Comparison of ENCODE assay signal across 18 cellular contexts in genomic region chr13:90091611-90092010, GRCh38.
DNase-seq lines count a peak whose midpoint lies in the region; TF ChIP-seq lines count a peak whose summit lies in the region.
"Had no signal": no experiment of that assay in that cellular context is flagged by ENCODE, and none has a peak within 500 bp of the region (broad histone marks: within the 10 kb centered on the region; RNA-seq: fewer than 3 reads in every experiment).

No MANE protein-coding gene starts in this region.

- H3K27me3 Mint-ChIP-seq in neural progenitor cell (ENCODE audit: insufficient read depth, low read depth): no peaks in the 10 kb centered on the region
- H3K27me3 Mint-ChIP-seq: B cell had no signal

- H3K4me2 ChIP-seq in neural progenitor cell: no peak overlapping the region
- H3K4me2 ChIP-seq: SK-N-SH had no signal

- H3K4me1 Mint-ChIP-seq in neural progenitor cell: no peaks in the 10 kb centered on the region
- H3K4me1 Mint-ChIP-seq: B cell had no signal

- no peaks in the 10 kb centered on the region for H3K36me3 Mint-ChIP-seq in neural progenitor cell
- H3K36me3 Mint-ChIP-seq: CD8-positive, alpha-beta T cell had no signal

- peak; percentile 32 to 61 for DNase-seq in HL-60 (ENCODE audit: low read depth in 1 of 2, low spot score in 1 of 2)
- DNase-seq in MV-4-11 (lab: John Stamatoyannopoulos, UW): peak; percentile 91
- peak; percentile 41 for DNase-seq in OCI-M1 (lab: John Stamatoyannopoulos, UW)
- no peak for DNase-seq in neural progenitor cell (ENCODE audit: low spot score)
- no peak for DNase-seq in NCI-H1930 (lab: John Stamatoyannopoulos, UW)
- DNase-seq in SW480 (ENCODE audit: low spot score): no peak
- no peak for DNase-seq in T1000 (lab: John Stamatoyannopoulos, UW)
- DNase-seq: ACHN; CD8-positive, alpha-beta T cell; DND-41; HFFc6; NCI-H1105; NCI-H187; NCI-H2171; NCI-H82; PC-3; SK-N-SH had no signal

- H3K4me3 ChIP-seq in HL-60 (replicated peaks; ENCODE audit: insufficient read depth, low read length): no peak overlapping the region
- H3K4me3 ChIP-seq in neural progenitor cell: no peak overlapping the region

- no peaks in the 10 kb centered on the region for H3F3A ChIP-seq in neural progenitor cell (ENCODE audit: low read depth)

- H3K9ac ChIP-seq in neural progenitor cell: no peak overlapping the region
- H3K9ac ChIP-seq: SK-N-SH had no signal

- H3K9me3 ChIP-seq in neural progenitor cell (ENCODE audit: low read depth): no peaks in the 10 kb centered on the region

- TF ChIP-seq CTCF in HL-60 (IDR thresholded peaks at IDR 0.05; ENCODE audit: insufficient read depth, low read length) (no peak), neural progenitor cell (IDR thresholded peaks at IDR 0.05) (no peak)

- no peak overlapping the region; the same call in 1 of the 2 replicates for H3K27ac ChIP-seq in HL-60 (replicated peaks)
- H3K27ac ChIP-seq in neural progenitor cell: no peak overlapping the region

- no peaks in the 10 kb centered on the region for H3K79me2 ChIP-seq in neural progenitor cell (ENCODE audit: low read depth)

- H3K4me1 ChIP-seq in neural progenitor cell: no peaks in the 10 kb centered on the region

- H4K20me1 ChIP-seq in neural progenitor cell (ENCODE audit: low read depth): no peaks in the 10 kb centered on the region

- peak overlapping the region; percentile 48 for H2AFZ ChIP-seq in neural progenitor cell (replicated peaks)

- no peak overlapping the region for H3K27ac Mint-ChIP-seq in neural progenitor cell
- H3K27ac Mint-ChIP-seq: B cell; CD8-positive, alpha-beta T cell; HFFc6 had no signal

- no peaks in the 10 kb centered on the region for H3K27me3 ChIP-seq in HL-60 (ENCODE audit: insufficient read depth, poor library complexity, severe bottlenecking)
- H3K27me3 ChIP-seq in neural progenitor cell: no peaks in the 10 kb centered on the region

- no peaks in the 10 kb centered on the region for H3K36me3 ChIP-seq in neural progenitor cell

- H3K9me3 Mint-ChIP-seq in neural progenitor cell: no peaks in the 10 kb centered on the region

- no peak overlapping the region for H3K4me3 Mint-ChIP-seq in neural progenitor cell
- H3K4me3 Mint-ChIP-seq: B cell; CD8-positive, alpha-beta T cell; HFFc6 had no signal

Comparison
In these comparisons a context has a peak if more than half of its experiments do, and no peak if none do; other contexts are left out.
1. DNase-seq: peak in HL-60 (2 of 2), MV-4-11 (single experiment) and OCI-M1 (single experiment); none in neural progenitor cell (single experiment), NCI-H1930 (0 of 2), SW480 (single experiment) and T1000 (single experiment).